In genomic region chr7:143765672-143766071, GRCh38 we compare ENCODE assay signal across 10 cellular contexts. TPM values are rescaled to one million over a fixed set of nuclear protein-coding genes. Genes with fewer than 3 reads are reported as not detected.
DNase-seq lines count a peak whose midpoint lies in the region; ATAC-seq and TF ChIP-seq lines count a peak whose summit lies in the region.
"Not testable (repeated sequence)": the region's sequence is repeated elsewhere in the genome, so short reads cannot be mapped to it uniquely, and the experiment has no call there.
"Had no signal": no experiment of that assay in that cellular context is flagged by ENCODE, and none has a peak within 500 bp of the region (broad histone marks: within the 10 kb centered on the region; RNA-seq: fewer than 3 reads in every experiment).

No MANE protein-coding gene starts in this region.

- DNase-seq in WTC11 (ENCODE audit: low spot score); Right ventricle myocardium inferior (ENCODE audit: missing footprints); left lobe of liver (ENCODE audit: low spot score); psoas muscle: not testable (repeated sequence)
- DNase-seq in brain microvascular endothelial cell: peak; percentile 31

- intact Hi-C loops in Right ventricle myocardium inferior (cut with DNase I); psoas muscle (cut with DNase I): not testable (repeated sequence)

- CTCF ChIA-PET in WTC11 (lab: Charles Lee): not testable (repeated sequence)

- not testable (repeated sequence) for H3K4me3 ChIP-seq in brain microvascular endothelial cell (ENCODE audit: low read depth, low read length); psoas muscle

- not testable (repeated sequence) for H3K36me3 ChIP-seq in brain microvascular endothelial cell (replicated peaks); psoas muscle (ENCODE audit: insufficient read depth in 1 of 2, low read depth in 1 of 2)

- not testable (repeated sequence) for H3K36me3 Mint-ChIP-seq in WTC11

- ATAC-seq in GM19043 (IDR thresholded peaks at IDR 0.05; ENCODE audit: low read depth, unreplicated experiment) (peak; percentile 42), HG03432 (IDR thresholded peaks at IDR 0.05; ENCODE audit: unreplicated experiment) (peak; percentile 42), WTC11 (peak; percentile 95), Right ventricle myocardium inferior (peak; percentile 85), left lobe of liver (peak; percentile 98), psoas muscle (peak; percentile 27 to 82 (median 74))

- WGBS in psoas muscle, 3 donors: 7 to 20% (median 13%) methylated on average over 1 of the region's 5 CpGs

- not testable (repeated sequence) for H3K9me3 ChIP-seq in psoas muscle

- POLR2A ChIA-PET in WTC11 (lab: Charles Lee): not testable (repeated sequence)

- H3K4me1 Mint-ChIP-seq in WTC11: not testable (repeated sequence)

- in situ Hi-C loops in brain microvascular endothelial cell (cut with HindIII; ENCODE audit: low pct_ligation_motif_present, low sequenced_read_pairs): not testable (repeated sequence)

- H3K27me3 ChIP-seq in brain microvascular endothelial cell (replicated peaks); psoas muscle (ENCODE audit: insufficient read depth in 3 of 3, low read length in 2 of 3): not testable (repeated sequence)

- not testable (repeated sequence) for H3K4me3 Mint-ChIP-seq in WTC11

- H3K9me3 Mint-ChIP-seq in WTC11: not testable (repeated sequence)

- H3K27ac Mint-ChIP-seq in WTC11: not testable (repeated sequence)

- H3K4me1 ChIP-seq in psoas muscle: not testable (repeated sequence)

- not testable (repeated sequence) for TF ChIP-seq CTCF in WTC11 (IDR thresholded peaks at IDR 0.05); brain microvascular endothelial cell (IDR thresholded peaks at IDR 0.05; ENCODE audit: low read depth, low read length, missing control alignments); psoas muscle (IDR thresholded peaks at IDR 0.05)

- not testable (repeated sequence) for H3K27me3 Mint-ChIP-seq in WTC11 (ENCODE audit: low read depth)

- not testable (repeated sequence) for H3K27ac ChIP-seq in brain microvascular endothelial cell, psoas muscle

RNA-seq across cellular contexts. Expression of gene CTAGE6, which starts 8.2 kb away (rescaled TPM):
- total RNA-seq in WTC11 (2021): not detected in 3 replicates
- total RNA-seq in Right ventricle myocardium inferior: not detected
- not detected for total RNA-seq in left lobe of liver
- not detected for total RNA-seq in psoas muscle
- polyA plus RNA-seq in psoas muscle: not detected
- total RNA-seq: G401, H7, PC-9 had no signal

Comparison
In these comparisons a context has a peak if more than half of its experiments do, and no peak if none do; other contexts are left out.
1. ATAC-seq: peak in every context shown above with its lines; median percentile 98 in left lobe of liver; 95 in WTC11; 85 in Right ventricle myocardium inferior; 74 in psoas muscle; 42 in GM19043; 42 in HG03432.